In the genomic region with DNA sequence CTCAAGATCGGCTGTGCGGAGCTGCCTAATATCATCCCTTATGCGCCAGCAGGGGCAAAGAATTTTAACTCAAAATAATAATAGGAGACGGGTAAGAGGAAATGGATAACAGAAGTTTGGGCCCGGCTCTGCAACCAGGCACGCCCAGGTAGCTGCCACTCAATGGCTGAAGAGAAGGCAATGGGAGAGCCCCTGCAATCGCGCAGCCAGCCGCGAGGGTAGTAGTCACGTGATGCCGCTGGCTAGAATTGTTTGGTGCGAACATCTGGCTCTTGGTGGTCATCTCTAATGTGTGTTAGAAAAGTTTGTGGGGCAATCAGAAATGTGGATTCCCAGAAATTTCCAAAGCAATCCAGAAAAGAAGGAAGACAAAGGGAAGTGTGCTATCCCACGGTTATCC, we compare ENCODE assay signal across 25 cellular contexts. TPM values are rescaled to one million over a fixed set of nuclear protein-coding genes. Genes with fewer than 3 reads are reported as not detected.
DNase-seq lines count a peak whose midpoint lies in the region; ATAC-seq and TF ChIP-seq lines count a peak whose summit lies in the region.
"Had no signal": no experiment of that assay in that cellular context is flagged by ENCODE, and none has a peak within 500 bp of the region (broad histone marks: within the 10 kb centered on the region; RNA-seq: fewer than 3 reads in every experiment).

No MANE protein-coding gene starts in this region.

- no peaks in the 10 kb centered on the region; the same call in 2 of the 3 replicates for H3K9me3 Mint-ChIP-seq in GM23338
- no peaks in the 10 kb centered on the region for H3K9me3 Mint-ChIP-seq in WTC11
- no peaks in the 10 kb centered on the region for H3K9me3 Mint-ChIP-seq in activated CD4-positive, alpha-beta T cell treated with anti-CD3 and anti-CD28 coated beads for 36 hours (ENCODE audit: low read depth)
- no peaks in the 10 kb centered on the region for H3K9me3 Mint-ChIP-seq in CD8-positive, alpha-beta T cell
- H3K9me3 Mint-ChIP-seq: CD4-positive, alpha-beta T cell had no signal

- intact Hi-C loops in activated CD4-positive, alpha-beta T cell treated with anti-CD3 and anti-CD28 coated beads for 36 hours (cut with DNase I, micrococcal nuclease) = no loop called here
- intact Hi-C loops in CD8-positive, alpha-beta T cell (cut with DNase I, micrococcal nuclease) = no loop called here

- H3K36me3 ChIP-seq in GM23338 (ENCODE audit: insufficient read depth) = no peaks in the 10 kb centered on the region
- H3K36me3 ChIP-seq in iPS-15b (ENCODE audit: control insufficient read depth, insufficient read depth, low read length) = no peaks in the 10 kb centered on the region
- no peaks in the 10 kb centered on the region for H3K36me3 ChIP-seq in CD8-positive, alpha-beta T cell (ENCODE audit: insufficient read depth, low read length)
- H3K36me3 ChIP-seq: BLaER1 treated with 17β-estradiol and CSF1 and Interleukin-3, amounts not matched to agents 10 nM and 100 nM; MG63; SJSA1 had no signal

- no peak overlapping the region for H3K27ac ChIP-seq in GM23338 (ENCODE audit: low read depth)
- no peak overlapping the region for H3K27ac ChIP-seq in CD8-positive, alpha-beta T cell (ENCODE audit: low read depth, low read length)
- H3K27ac ChIP-seq: BLaER1 treated with 17β-estradiol and CSF1 and Interleukin-3, amounts not matched to agents 10 nM and 100 nM; SJSA1 had no signal

- peak overlapping the region; percentile 87 for H3K4me2 ChIP-seq in GM23338

- peaks cover 88% of the 10 kb centered on the region for H3K27me3 ChIP-seq in GM23338 (ENCODE audit: insufficient read depth)
- peaks cover 74% of the 10 kb centered on the region for H3K27me3 ChIP-seq in iPS-15b (ENCODE audit: control insufficient read depth, insufficient read depth, low read length)
- peaks cover 19% of the 10 kb centered on the region for H3K27me3 ChIP-seq in CD8-positive, alpha-beta T cell (ENCODE audit: insufficient read depth, low read length)

- H3K4me1 ChIP-seq in GM23338 (ENCODE audit: insufficient read depth) (peaks cover 41% of the 10 kb centered on the region), iPS-15b (ENCODE audit: control insufficient read depth, insufficient read depth, low read length) (peaks cover 11% of the 10 kb centered on the region)
- H3K4me1 ChIP-seq in CD8-positive, alpha-beta T cell (ENCODE audit: insufficient read depth, low read length) = peaks cover 10% of the 10 kb centered on the region
- H3K4me1 ChIP-seq: SJSA1 had no signal

- peaks cover 62% of the 10 kb centered on the region for H3K27me3 Mint-ChIP-seq in GM23338 (ENCODE audit: insufficient read depth, low read depth, poor library complexity)
- H3K27me3 Mint-ChIP-seq in WTC11 (ENCODE audit: low read depth) = peaks cover 81% of the 10 kb centered on the region
- peaks cover 67% of the 10 kb centered on the region for H3K27me3 Mint-ChIP-seq in activated CD4-positive, alpha-beta T cell treated with anti-CD3 and anti-CD28 coated beads for 36 hours
- peaks cover 78% of the 10 kb centered on the region for H3K27me3 Mint-ChIP-seq in CD8-positive, alpha-beta T cell (ENCODE audit: low read depth)

- H3K4me3 Mint-ChIP-seq in GM23338 (peak overlapping the region; percentile 29), WTC11 (peak overlapping the region; percentile 30)
- no peak overlapping the region for H3K4me3 Mint-ChIP-seq in activated CD4-positive, alpha-beta T cell treated with anti-CD3 and anti-CD28 coated beads for 36 hours
- no peak overlapping the region for H3K4me3 Mint-ChIP-seq in CD8-positive, alpha-beta T cell
- H3K4me3 Mint-ChIP-seq: CD4-positive, alpha-beta T cell had no signal

- peaks cover 18% of the 10 kb centered on the region for H4K20me1 ChIP-seq in GM23338 (replicated peaks; ENCODE audit: insufficient read depth)
- H4K20me1 ChIP-seq: BLaER1 treated with 17β-estradiol and CSF1 and Interleukin-3, amounts not matched to agents 10 nM and 100 nM had no signal

- H3K4me3 ChIP-seq in GM23338 = peak overlapping the region; percentile 32
- H3K4me3 ChIP-seq in iPS-15b (ENCODE audit: low read depth, low read length) = peak overlapping the region; percentile 11
- H3K4me3 ChIP-seq in CD8-positive, alpha-beta T cell (ENCODE audit: low read depth, low read length) = no peak overlapping the region
- H3K4me3 ChIP-seq: BLaER1 treated with 17β-estradiol and CSF1 and Interleukin-3, amounts not matched to agents 10 nM and 100 nM; MG63; SJSA1 had no signal

- peaks cover 36% of the 10 kb centered on the region for H3K4me1 Mint-ChIP-seq in GM23338
- peaks cover 43% of the 10 kb centered on the region for H3K4me1 Mint-ChIP-seq in WTC11
- peaks cover 10% of the 10 kb centered on the region for H3K4me1 Mint-ChIP-seq in activated CD4-positive, alpha-beta T cell treated with anti-CD3 and anti-CD28 coated beads for 36 hours
- H3K4me1 Mint-ChIP-seq in CD8-positive, alpha-beta T cell (ENCODE audit: low read depth) = peaks cover 10% of the 10 kb centered on the region

- H3K9ac ChIP-seq in iPS-15b (ENCODE audit: low read depth, low read length) = no peak overlapping the region
- H3K9ac ChIP-seq: BLaER1 treated with 17β-estradiol and CSF1 and Interleukin-3, amounts not matched to agents 10 nM and 100 nM had no signal

- no peak overlapping the region for H2AFZ ChIP-seq in GM23338

- H3K27ac Mint-ChIP-seq in GM23338 (no peak overlapping the region), WTC11 (no peak overlapping the region)
- no peak overlapping the region for H3K27ac Mint-ChIP-seq in activated CD4-positive, alpha-beta T cell treated with anti-CD3 and anti-CD28 coated beads for 36 hours
- no peak overlapping the region for H3K27ac Mint-ChIP-seq in CD8-positive, alpha-beta T cell
- H3K27ac Mint-ChIP-seq: CD4-positive, alpha-beta T cell had no signal

- POLR2A ChIA-PET in WTC11 (lab: Charles Lee) = no interaction called here
- POLR2A ChIA-PET in activated CD4-positive, alpha-beta T cell treated with anti-CD3 and anti-CD28 coated beads for 36 hours (lab: Charles Lee) = no interaction called here
- POLR2A ChIA-PET in CD8-positive, alpha-beta T cell (lab: Charles Lee) = no interaction called here

- no peaks in the 10 kb centered on the region for H3K9me3 ChIP-seq in iPS-15b (ENCODE audit: control insufficient read depth, insufficient read depth, low read length)
- H3K9me3 ChIP-seq in CD8-positive, alpha-beta T cell (ENCODE audit: low read length) = no peaks in the 10 kb centered on the region
- H3K9me3 ChIP-seq: MG63, SJSA1 had no signal

- no peaks in the 10 kb centered on the region for H3K79me2 ChIP-seq in GM23338 (replicated peaks; ENCODE audit: insufficient read depth)

- CTCF ChIA-PET in WTC11 (lab: Charles Lee) = interaction anchor here (1.0 to 5.6 kb wide), 6 partner anchors 9 to 88 kb away, joined by 4 to 34 read pairs (median 6); no protein-coding TSS in a partner anchor
- CTCF ChIA-PET in activated CD4-positive, alpha-beta T cell treated with anti-CD3 and anti-CD28 coated beads for 36 hours (lab: Charles Lee) = interaction anchor here (1.0 to 1.3 kb wide), 2 partner anchors 14 to 17 kb away, joined by 3 read pairs; no protein-coding TSS in a partner anchor
- CTCF ChIA-PET in CD8-positive, alpha-beta T cell (lab: Charles Lee) = no interaction called here

- no peak; a peak in 1 of 4 replicates for TF ChIP-seq CTCF in GM23338 (conservative IDR thresholded peaks at IDR 0.05; ENCODE audit: low read depth in 2 of 2)
- TF ChIP-seq CTCF in WTC11 (IDR thresholded peaks at IDR 0.05) = no peak
- no peak for TF ChIP-seq CTCF in CD8-positive, alpha-beta T cell (IDR thresholded peaks at IDR 0.05)

- peaks cover 14% of the 10 kb centered on the region for H3F3A ChIP-seq in GM23338 (replicated peaks; ENCODE audit: low read depth)

- H3K36me3 Mint-ChIP-seq in GM23338 (ENCODE audit: low read depth) (no peaks in the 10 kb centered on the region), WTC11 (no peaks in the 10 kb centered on the region)
- H3K36me3 Mint-ChIP-seq in activated CD4-positive, alpha-beta T cell treated with anti-CD3 and anti-CD28 coated beads for 36 hours (ENCODE audit: low read depth) = no peaks in the 10 kb centered on the region
- no peaks in the 10 kb centered on the region for H3K36me3 Mint-ChIP-seq in CD8-positive, alpha-beta T cell

- peak; percentile 86 for DNase-seq in GM23338 (ENCODE audit: low spot score)
- peak; percentile 64 for DNase-seq in WTC11 (ENCODE audit: low spot score)
- peak; percentile 49 for DNase-seq in retina
- DNase-seq in activated CD4-positive, alpha-beta T cell treated with anti-CD3 and anti-CD28 coated beads for 36 hours = no peak
- DNase-seq in CD8-positive, alpha-beta T cell = no peak
- DNase-seq in NCI-H345 (lab: John Stamatoyannopoulos, UW) = no peak
- DNase-seq: AML-193; CD4-positive, alpha-beta T cell; COR-L47; DMS53; KG1; MG63; NCI-H1417; NCI-H1694; NCI-H2029 treated with DMSO at 0.1 percent for 48 hours; NCI-H2227 treated with DMSO at 0.1 percent for 48 hours; NCI-H510A; NCI-H69; Right ventricle myocardium superior; RPMI8226 had no signal

- peak; percentile 15 for ATAC-seq in GM23338
- ATAC-seq in WTC11 = peak; percentile 11
- no peak for ATAC-seq in activated CD4-positive, alpha-beta T cell treated with anti-CD3 and anti-CD28 coated beads for 36 hours
- ATAC-seq in CD8-positive, alpha-beta T cell = no peak

- no peaks in the 10 kb centered on the region for H3K9me2 ChIP-seq in GM23338 (ENCODE audit: insufficient read depth)

TF ChIP-seq in GM23338, 12 proteins besides CTCF, POLR2A, EP300 and RAD21 (continues in another document):
- TF ChIP-seq, protein P1, sequence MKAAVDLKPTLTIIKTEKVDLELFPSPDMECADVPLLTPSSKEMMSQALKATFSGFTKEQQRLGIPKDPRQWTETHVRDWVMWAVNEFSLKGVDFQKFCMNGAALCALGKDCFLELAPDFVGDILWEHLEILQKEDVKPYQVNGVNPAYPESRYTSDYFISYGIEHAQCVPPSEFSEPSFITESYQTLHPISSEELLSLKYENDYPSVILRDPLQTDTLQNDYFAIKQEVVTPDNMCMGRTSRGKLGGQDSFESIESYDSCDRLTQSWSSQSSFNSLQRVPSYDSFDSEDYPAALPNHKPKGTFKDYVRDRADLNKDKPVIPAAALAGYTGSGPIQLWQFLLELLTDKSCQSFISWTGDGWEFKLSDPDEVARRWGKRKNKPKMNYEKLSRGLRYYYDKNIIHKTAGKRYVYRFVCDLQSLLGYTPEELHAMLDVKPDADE (IDR thresholded peaks at IDR 0.05) = no peak

TF ChIP-seq in WTC11, 78 proteins besides CTCF, POLR2A, EP300 and RAD21 (continues in another document):
- no peak for TF ChIP-seq NFATC4 (CRISPR knock-in tag; IDR thresholded peaks at IDR 0.05)
- TF ChIP-seq FOXP1 (CRISPR knock-in tag; IDR thresholded peaks at IDR 0.05; ENCODE audit: borderline replicate concordance) = no peak
- no peak for TF ChIP-seq ZBTB21 (CRISPR knock-in tag; IDR thresholded peaks at IDR 0.05; ENCODE audit: borderline replicate concordance)

RNA-seq across cellular contexts. Expression of a gene that starts 12.3 kb away (rescaled TPM):
- not detected in 2 replicates for total RNA-seq in GM23338 (2014; rRNA removed; shearing (Covaris generic))
- polyA plus RNA-seq in GM23338 (2016; fragmentation: Nextera tagmentation; extraction: Ambion mirVana) = not detected in 2 replicates
- not detected in 3 replicates for total RNA-seq in WTC11 (2021)
- total RNA-seq in activated CD4-positive, alpha-beta T cell treated with anti-CD3 and anti-CD28 coated beads for 36 hours = not detected
- not detected for total RNA-seq in CD8-positive, alpha-beta T cell
- total RNA-seq: CD4-positive, alpha-beta T cell; Daoy; HT1080; Right ventricle myocardium superior; SJSA1 had no signal

Comparison
In these comparisons a context has a peak if more than half of its experiments do, and no peak if none do; other contexts are left out.
1. ATAC-seq: peak in GM23338 (single experiment) and WTC11 (single experiment); none in activated CD4-positive, alpha-beta T cell treated with anti-CD3 and anti-CD28 coated beads for 36 hours (single experiment) and CD8-positive, alpha-beta T cell (single experiment).
2. DNase-seq: peak in GM23338 (single experiment), WTC11 (single experiment) and retina (single experiment); none in activated CD4-positive, alpha-beta T cell treated with anti-CD3 and anti-CD28 coated beads for 36 hours (single experiment), CD8-positive, alpha-beta T cell (0 of 7) and NCI-H345 (single experiment).
3. H3K4me3 Mint-ChIP-seq: peak in GM23338 (single experiment) and WTC11 (single experiment); none in activated CD4-positive, alpha-beta T cell treated with anti-CD3 and anti-CD28 coated beads for 36 hours (single experiment) and CD8-positive, alpha-beta T cell (single experiment).